8 cellular contexts compared by ENCODE assay signal in the genomic region with DNA sequence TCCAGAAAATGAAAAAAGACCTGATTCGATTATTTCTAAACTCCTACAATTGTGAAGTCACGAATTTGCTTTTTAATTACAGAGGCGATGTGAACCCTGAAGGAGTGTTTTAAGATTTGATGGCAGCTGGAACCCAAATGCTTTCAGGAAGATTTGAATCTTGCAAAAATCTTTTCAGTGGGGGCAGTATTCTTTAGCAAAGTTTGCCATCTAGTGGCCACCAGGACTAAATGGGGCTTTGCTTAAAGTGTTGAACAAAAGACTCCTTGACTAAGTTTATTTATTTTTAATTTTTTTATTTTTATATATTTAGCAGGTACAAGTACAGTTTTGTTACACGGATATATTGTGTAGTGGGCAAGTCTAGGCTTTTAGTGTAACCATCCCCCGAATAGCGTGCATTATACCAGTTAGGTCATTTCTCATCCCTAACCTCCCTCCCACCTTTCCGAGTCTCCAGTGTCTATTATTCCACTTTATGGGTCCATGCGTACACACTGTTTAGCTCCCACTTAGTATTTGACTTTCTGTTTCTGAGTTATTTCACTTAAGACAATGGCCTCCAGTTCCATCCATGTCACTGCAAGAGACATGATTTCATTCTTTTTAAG.
DNase-seq lines count a peak whose midpoint lies in the region; ATAC-seq and TF ChIP-seq lines count a peak whose summit lies in the region.

No MANE protein-coding gene starts in this region.

- H3K4me3 Mint-ChIP-seq in H9 (no peak overlapping the region), glutamatergic neuron (ENCODE audit: unreplicated experiment) (no peak overlapping the region)

- no peak overlapping the region for H4K5ac ChIP-seq in H9 (ENCODE audit: insufficient read length, low read depth, low read length)

- no CpG with 5 or more reads among the region's 8 CpGs for WGBS in H9 (ENCODE audit: extremely low coverage, insufficient read length, low lambda C conversion rate)
- WGBS in tibial nerve, 2 donors = 48 to 51% methylated on average over 8 of the region's 8 CpGs

- H3K18ac ChIP-seq in H9 (ENCODE audit: insufficient read length, low read depth, low read length) = no peak overlapping the region

- no peaks in the 10 kb centered on the region for H3K27me3 ChIP-seq in H9 (ENCODE audit: insufficient read depth, low read length)
- H3K27me3 ChIP-seq in tibial nerve = no peaks in the 10 kb centered on the region

- H2BK15ac ChIP-seq in H9 (ENCODE audit: low read depth, low read length) = no peak overlapping the region

- no peak for ATAC-seq in HG02870 (IDR thresholded peaks at IDR 0.05; ENCODE audit: unreplicated experiment)
- no peak for ATAC-seq in GM18907 (IDR thresholded peaks at IDR 0.05; ENCODE audit: unreplicated experiment)
- no peak for ATAC-seq in GM21447 (IDR thresholded peaks at IDR 0.05; ENCODE audit: unreplicated experiment)

- peaks cover 6 to 7% of the 10 kb centered on the region in 2 experiments; a peak in 2 of 5 replicates for H3K9me3 Mint-ChIP-seq in H9
- H3K9me3 Mint-ChIP-seq in glutamatergic neuron (ENCODE audit: unreplicated experiment) = peaks cover under 1% of the 10 kb centered on the region

- H3K4ac ChIP-seq in H9 (ENCODE audit: low read depth, low read length) = no peak overlapping the region

- H3K27me3 Mint-ChIP-seq in H9 (ENCODE audit: low read depth) (no peaks in the 10 kb centered on the region), glutamatergic neuron (ENCODE audit: unreplicated experiment) (peaks cover 4% of the 10 kb centered on the region)

- H3K79me2 ChIP-seq in H9 (ENCODE audit: insufficient read depth, low read length) = no peaks in the 10 kb centered on the region

- no peak overlapping the region for H2BK5ac ChIP-seq in H9 (ENCODE audit: insufficient read length, low read length)

- no peak overlapping the region for H3K4me3 ChIP-seq in tibial nerve

- no peak overlapping the region; a peak in 1 of 7 replicates for H3K27ac Mint-ChIP-seq in H9
- H3K27ac Mint-ChIP-seq in glutamatergic neuron (ENCODE audit: unreplicated experiment) = no peak overlapping the region

- no peak overlapping the region for H2AK5ac ChIP-seq in H9 (ENCODE audit: insufficient read length, low read length)

- TF ChIP-seq POLR2A in tibial nerve (IDR thresholded peaks at IDR 0.05) = no peak

- no peaks in the 10 kb centered on the region for H3K36me3 ChIP-seq in tibial nerve

- no peak overlapping the region for H3K23ac ChIP-seq in H9 (ENCODE audit: insufficient read length, low read depth, low read length)

- no peak overlapping the region for H2BK120ac ChIP-seq in H9 (ENCODE audit: low read depth, low read length, poor library complexity, severe bottlenecking)

- no peaks in the 10 kb centered on the region for H3K79me1 ChIP-seq in H9 (ENCODE audit: insufficient read depth, low read depth, low read length, poor library complexity, severe bottlenecking)

- H4K8ac ChIP-seq in H9 (replicated peaks; ENCODE audit: insufficient read length, low read depth, low read length) = no peak overlapping the region

- H3K4me1 ChIP-seq in H9 (ENCODE audit: insufficient read depth, low read length) (no peaks in the 10 kb centered on the region), tibial nerve (peaks cover 0 to 4% (median 0%) of the 10 kb centered on the region in 4 donors)

- TF ChIP-seq CTCF in H9 (conservative IDR thresholded peaks at IDR 0.05) (peak; percentile 85), glutamatergic neuron (IDR thresholded peaks at IDR 0.05; ENCODE audit: partially characterized antibody, unreplicated experiment) (peak; percentile 69), tibial nerve (IDR thresholded peaks at IDR 0.05) (peak; percentile 29 to 56 (median 47))

- no peak overlapping the region for H4K91ac ChIP-seq in H9 (ENCODE audit: insufficient read length, low read depth, low read length)

- no peak overlapping the region for H3K4me2 ChIP-seq in H9 (ENCODE audit: insufficient read depth, insufficient read length, low read length)

- DNase-seq in CD1c-positive myeloid dendritic cell (ENCODE audit: extremely low spot score) = peak; percentile 48
- DNase-seq in H9 = no peak
- DNase-seq in SW480 (ENCODE audit: low spot score) = peak; percentile 29
- no peak for DNase-seq in glutamatergic neuron
- no peak for DNase-seq in tibial nerve (ENCODE audit: low spot score in 2 of 2)

- H2AFZ ChIP-seq in H9 (ENCODE audit: low read length) = no peak overlapping the region

- no peak overlapping the region for H3T11ph ChIP-seq in H9 (ENCODE audit: low read length)

- no peak overlapping the region for H3K14ac ChIP-seq in H9 (ENCODE audit: insufficient read depth, low read length)

- H3K36me3 Mint-ChIP-seq in H9 (ENCODE audit: insufficient read depth in 1 of 3, low read depth in 3 of 3) (peaks cover 2 to 9% (median 7%) of the 10 kb centered on the region in 3 experiments; a peak in 5 of 7 replicates), glutamatergic neuron (ENCODE audit: unreplicated experiment) (no peaks in the 10 kb centered on the region)

- no peak overlapping the region for H3K56ac ChIP-seq in H9 (ENCODE audit: insufficient read length, low read depth, low read length)

- no peaks in the 10 kb centered on the region for H3K23me2 ChIP-seq in H9 (ENCODE audit: insufficient read length, low read depth, low read length, poor library complexity, severe bottlenecking)

- H2BK12ac ChIP-seq in H9 (ENCODE audit: insufficient read length, low read depth, low read length) = no peak overlapping the region

- H3K9me3 ChIP-seq in H9 (ENCODE audit: control insufficient read depth, low read depth, low read length) (no peaks in the 10 kb centered on the region), tibial nerve (no peaks in the 10 kb centered on the region)

- peaks cover 16 to 23% of the 10 kb centered on the region in 2 experiments for H3K4me1 Mint-ChIP-seq in H9
- no peaks in the 10 kb centered on the region for H3K4me1 Mint-ChIP-seq in glutamatergic neuron (ENCODE audit: low read depth, unreplicated experiment)

- H3K9ac ChIP-seq in H9 (ENCODE audit: extremely low read depth, insufficient read length, low read length) = no peak overlapping the region

- no peak overlapping the region for H3K27ac ChIP-seq in H9 (ENCODE audit: insufficient read length, low read depth, low read length)
- H3K27ac ChIP-seq in tibial nerve = no peak overlapping the region

- TF ChIP-seq EP300 in tibial nerve (IDR thresholded peaks at IDR 0.05) = no peak

- H2BK20ac ChIP-seq in H9 (ENCODE audit: low read depth, low read length, poor library complexity, severe bottlenecking) = no peak overlapping the region

- no peaks in the 10 kb centered on the region for H4K20me1 ChIP-seq in H9 (ENCODE audit: control insufficient read depth, insufficient read depth, insufficient read length)

Comparison
In these comparisons a context has a peak if more than half of its experiments do, and no peak if none do; other contexts are left out.
1. DNase-seq: peak in CD1c-positive myeloid dendritic cell (single experiment) and SW480 (single experiment); none in H9 (single experiment), glutamatergic neuron (single experiment) and tibial nerve (0 of 2).
2. Peak in every context shown above with its lines, with median percentiles within 50 percentile points of each other: CTCF ChIP-seq.